In the genomic region with DNA sequence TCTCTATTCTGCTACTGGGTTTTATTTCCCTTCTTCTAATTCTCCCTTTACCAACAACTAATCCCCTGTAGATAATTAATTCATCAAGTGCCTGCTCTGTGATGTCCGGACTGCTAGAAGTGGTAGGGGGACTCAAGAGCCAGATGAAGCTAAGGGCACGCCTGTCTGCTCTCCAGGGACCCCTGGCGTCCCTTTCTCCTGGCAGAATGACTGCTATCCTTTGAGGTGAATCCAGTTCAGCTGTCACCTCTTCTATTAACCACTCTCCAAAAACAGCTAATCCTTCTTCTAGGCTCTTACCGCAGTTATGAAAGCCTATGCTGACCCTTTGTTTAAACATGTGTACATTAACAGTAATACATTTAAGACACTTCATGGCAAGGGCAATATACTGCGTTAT, we compare ENCODE assay signal across 14 cellular contexts. TPM values are rescaled to one million over a fixed set of nuclear protein-coding genes. Genes with fewer than 3 reads are reported as not detected.
DNase-seq lines count a peak whose midpoint lies in the region; ATAC-seq and TF ChIP-seq lines count a peak whose summit lies in the region.
"Had no signal": no experiment of that assay in that cellular context is flagged by ENCODE, and none has a peak within 500 bp of the region (broad histone marks: within the 10 kb centered on the region; RNA-seq: fewer than 3 reads in every experiment).

No MANE protein-coding gene starts in this region.

- H3K9me3 ChIP-seq in cardiac muscle cell (ENCODE audit: low read depth) (no peaks in the 10 kb centered on the region), NT2/D1 (ENCODE audit: insufficient read depth, low read length) (no peaks in the 10 kb centered on the region), iPS-20b (ENCODE audit: insufficient read depth, low read depth, low read length) (no peaks in the 10 kb centered on the region)

- H3K36me3 ChIP-seq in cardiac muscle cell (no peaks in the 10 kb centered on the region), NT2/D1 (ENCODE audit: insufficient read depth, insufficient read length, low read length) (no peaks in the 10 kb centered on the region), iPS-20b (ENCODE audit: insufficient read depth, low read depth, low read length) (no peaks in the 10 kb centered on the region)

- ATAC-seq in left ventricle myocardium superior, result no peak
- ATAC-seq in HG02759 (IDR thresholded peaks at IDR 0.05; ENCODE audit: unreplicated experiment), result no peak
- no peak for ATAC-seq in stimulated activated naive CD8-positive, alpha-beta T cell treated with anti-CD3 and anti-CD28 coated beads, Interleukin-15, Interleukin-2, amounts not matched to agents 100 U/mL and 50 U/mL, for 24 hours
- ATAC-seq: natural killer cell had no signal

- H3K27ac ChIP-seq in cardiac muscle cell (no peak overlapping the region), iPS-20b (ENCODE audit: low read length) (no peak overlapping the region)
- H3K27ac ChIP-seq: HL-60 had no signal

- H3K4me1 ChIP-seq in cardiac muscle cell (ENCODE audit: low read depth) (peaks cover 2% of the 10 kb centered on the region), NT2/D1 (ENCODE audit: insufficient read depth, insufficient read length) (peaks cover 3% of the 10 kb centered on the region), iPS-20b (ENCODE audit: insufficient read depth, low read length) (peaks cover 9% of the 10 kb centered on the region)

- no peak for TF ChIP-seq CTCF in cardiac muscle cell (IDR thresholded peaks at IDR 0.05; ENCODE audit: low read depth, low read length)

- intact Hi-C loops in left ventricle myocardium superior (cut with micrococcal nuclease), result no loop called here

- DNase-seq in cardiac muscle cell (ENCODE audit: low read depth in 1 of 2, low spot score in 1 of 2) (peak in 1 of 2 donors; percentile 50), left ventricle myocardium superior (no peak), NT2/D1 (ENCODE audit: low read depth, low spot score) (no peak), anterior cingulate cortex (lab: John Stamatoyannopoulos, UW) (no peak), NOMO-1 treated with DMSO at 0.1 percent for 48 hours (lab: John Stamatoyannopoulos, UW; ENCODE audit: unreplicated experiment) (no peak)
- no peak for DNase-seq in stimulated activated naive CD8-positive, alpha-beta T cell treated with anti-CD3 and anti-CD28 coated beads, Interleukin-15, Interleukin-2, amounts not matched to agents 100 U/mL and 50 U/mL, for 24 hours
- DNase-seq: activated CD4-positive, alpha-beta T cell treated with anti-CD3 and anti-CD28 coated beads, Interleukin-2, amount 50 U/mL, for 48 hours; activated gamma-delta T cell treated with Interleukin-2 at 50 U/mL for 16 hours; natural killer cell; T-helper 1 cell; trophoblast cell had no signal

- H3K9ac ChIP-seq in NT2/D1 (ENCODE audit: insufficient read length, low read depth), result no peak overlapping the region
- no peak overlapping the region; the same call in 1 of the 2 replicates for H3K9ac ChIP-seq in iPS-20b (ENCODE audit: low read depth, low read length)

- H3K4me3 ChIP-seq in cardiac muscle cell (peak overlapping the region; percentile 82), NT2/D1 (ENCODE audit: insufficient read length, low read depth) (peak overlapping the region; percentile 63), iPS-20b (ENCODE audit: low read length) (peak overlapping the region; percentile 84)

- H3K27me3 ChIP-seq in cardiac muscle cell (peaks cover 20% of the 10 kb centered on the region), NT2/D1 (ENCODE audit: insufficient read depth, insufficient read length) (peaks cover 15% of the 10 kb centered on the region), iPS-20b (ENCODE audit: insufficient read depth, low read length) (peaks cover 42% of the 10 kb centered on the region)

RNA-seq across cellular contexts. Expression of gene CHRNA7, which starts 1.4 kb away (rescaled TPM):
- total RNA-seq in cardiac muscle cell (4.2 and 7.7 TPM in 2 replicates), left ventricle myocardium superior (0.55 TPM)
- polyA plus RNA-seq in cardiac muscle cell, result 4.1 and 5.2 TPM in 2 replicates
